14 cellular contexts compared by ENCODE assay signal in the genomic region with DNA sequence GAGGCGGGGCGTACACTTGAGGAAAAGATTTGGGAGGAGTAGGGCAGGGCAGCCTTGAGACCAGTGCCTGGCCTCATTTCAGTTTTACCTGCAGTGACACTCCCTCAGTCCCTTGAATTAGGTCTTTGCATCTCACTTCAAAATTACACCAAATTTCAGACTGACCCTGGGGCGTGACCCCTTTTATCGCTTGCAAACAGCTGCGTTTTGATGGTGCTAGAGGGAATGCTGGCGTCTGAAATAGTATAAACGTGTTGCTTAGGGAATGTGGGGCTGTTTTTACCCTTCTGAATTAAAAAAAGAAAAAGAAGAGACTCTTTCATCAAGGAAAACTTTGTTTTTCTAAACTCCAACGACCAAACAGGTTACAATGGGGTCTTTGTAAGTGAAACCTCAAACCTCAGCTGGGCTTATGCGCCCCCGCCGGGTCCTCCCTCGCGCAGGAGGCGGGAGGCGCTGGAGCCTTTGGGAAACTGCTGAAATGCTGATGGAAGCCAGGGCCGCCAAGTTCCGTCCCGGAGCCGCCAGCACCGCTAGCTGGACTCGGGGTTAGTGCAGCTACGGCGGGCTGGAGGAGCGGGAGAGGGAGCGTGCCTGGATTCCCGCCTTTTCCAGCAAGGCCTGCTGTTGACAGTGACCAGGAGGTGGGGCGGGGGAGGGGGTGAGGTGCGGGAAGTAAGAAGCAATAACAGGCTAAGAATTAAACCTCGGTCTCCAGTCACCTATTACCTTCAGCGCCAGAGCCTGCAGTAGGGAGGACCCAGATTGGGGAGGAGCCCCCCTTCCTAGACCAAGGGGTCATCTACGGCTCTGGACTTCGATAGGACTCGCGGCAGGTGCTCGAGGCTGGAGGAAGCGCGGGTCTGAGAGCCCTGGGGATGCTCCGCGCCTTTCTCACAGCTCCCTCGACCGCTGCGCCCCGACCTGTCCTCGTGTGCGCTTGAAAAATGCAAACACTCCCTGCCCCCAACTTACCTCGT. TPM values are rescaled to one million over a fixed set of nuclear protein-coding genes. Genes with fewer than 3 reads are reported as not detected.
A peak's percentile ranks its signal among the peaks of the same experiment; 100 is the strongest.
DNase-seq lines count a peak whose midpoint lies in the region; ATAC-seq and TF ChIP-seq lines count a peak whose summit lies in the region.
"Had no signal": no experiment of that assay in that cellular context is flagged by ENCODE, and none has a peak within 500 bp of the region (broad histone marks: within the 10 kb centered on the region; RNA-seq: fewer than 3 reads in every experiment).

No MANE protein-coding gene starts in this region.

- DNase-seq in DMS 273 (lab: John Stamatoyannopoulos, UW; ENCODE audit: unreplicated experiment) (peak; percentile 30), DMS 273 treated with DMSO at 0.1 percent for 48 hours (lab: John Stamatoyannopoulos, UW) (no peak), cardiac muscle cell (ENCODE audit: low read depth in 1 of 2, low spot score in 1 of 2) (peak; percentile 15 to 68), mesothelial cell of epicardium (ENCODE audit: low spot score in 2 of 2, unreplicated experiment in 2 of 2) (no peak), thoracic aorta (ENCODE audit: low spot score) (no peak), inferior parietal cortex (ENCODE audit: extremely low spot score) (no peak), EL (no peak)
- no peak for DNase-seq in activated naive CD4-positive, alpha-beta T cell treated with Interleukin-2 at 50 U/mL for 16 hours
- DNase-seq: activated naive CD4-positive, alpha-beta T cell treated with anti-CD3 and anti-CD28 coated beads, Interleukin-2, amount 10 ng/mL, durations not matched to agents 7 days and 5 days; Calu3; colonic mucosa; NCI-H1092 treated with DMSO at 0.1 percent for 48 hours; NCI-H526 treated with DMSO at 0.1 percent for 48 hours had no signal

- H3K4me3 ChIP-seq in cardiac muscle cell = peak overlapping the region; percentile 19
- peak overlapping the region; percentile 12 for H3K4me3 ChIP-seq in thoracic aorta
- H3K4me3 ChIP-seq: colonic mucosa had no signal

- H3K36me3 ChIP-seq in cardiac muscle cell (no peaks in the 10 kb centered on the region), thoracic aorta (no peaks in the 10 kb centered on the region)
- H3K36me3 ChIP-seq: colonic mucosa had no signal

- H3K27ac ChIP-seq in cardiac muscle cell (no peak overlapping the region), thoracic aorta (no peak overlapping the region)
- H3K27ac ChIP-seq: 22Rv1, colonic mucosa had no signal

- H3K4me1 ChIP-seq in cardiac muscle cell (ENCODE audit: low read depth) = no peaks in the 10 kb centered on the region
- H3K4me1 ChIP-seq in thoracic aorta (ENCODE audit: control insufficient read depth in 1 of 2, low read depth in 2 of 2) = peaks cover 0 to 6% of the 10 kb centered on the region in 2 donors

- peaks cover 15% of the 10 kb centered on the region for H3K27me3 Mint-ChIP-seq in mesothelial cell of epicardium (ENCODE audit: low read depth)

- H3K36me3 Mint-ChIP-seq in mesothelial cell of epicardium = no peaks in the 10 kb centered on the region
- H3K36me3 Mint-ChIP-seq: activated naive CD4-positive, alpha-beta T cell treated with anti-CD3 and anti-CD28 coated beads, Interleukin-2, amount 10 ng/mL, durations not matched to agents 7 days and 5 days had no signal

- no peaks in the 10 kb centered on the region for H3K9me3 Mint-ChIP-seq in mesothelial cell of epicardium
- H3K9me3 Mint-ChIP-seq: activated naive CD4-positive, alpha-beta T cell treated with anti-CD3 and anti-CD28 coated beads, Interleukin-2, amount 10 ng/mL, durations not matched to agents 7 days and 5 days had no signal

- H3K27me3 ChIP-seq in cardiac muscle cell = peaks cover 58% of the 10 kb centered on the region
- no peaks in the 10 kb centered on the region for H3K27me3 ChIP-seq in thoracic aorta (replicated peaks; ENCODE audit: insufficient read depth)

- H3K27ac Mint-ChIP-seq in mesothelial cell of epicardium = no peak overlapping the region
- H3K27ac Mint-ChIP-seq: activated naive CD4-positive, alpha-beta T cell treated with anti-CD3 and anti-CD28 coated beads, Interleukin-2, amount 10 ng/mL, durations not matched to agents 7 days and 5 days had no signal

- TF ChIP-seq CTCF in cardiac muscle cell (IDR thresholded peaks at IDR 0.05; ENCODE audit: low read depth, low read length) = no peak
- TF ChIP-seq CTCF in mesothelial cell of epicardium (IDR thresholded peaks at IDR 0.05; ENCODE audit: unreplicated experiment) = no peak
- no peak for TF ChIP-seq CTCF in thoracic aorta (IDR thresholded peaks at IDR 0.05)

- H3K9me3 ChIP-seq in cardiac muscle cell (ENCODE audit: low read depth) = no peaks in the 10 kb centered on the region
- H3K9me3 ChIP-seq in thoracic aorta = no peaks in the 10 kb centered on the region
- H3K9me3 ChIP-seq: colonic mucosa had no signal

- peaks cover 24% of the 10 kb centered on the region for H3K4me1 Mint-ChIP-seq in mesothelial cell of epicardium
- H3K4me1 Mint-ChIP-seq: activated naive CD4-positive, alpha-beta T cell treated with anti-CD3 and anti-CD28 coated beads, Interleukin-2, amount 10 ng/mL, durations not matched to agents 7 days and 5 days had no signal

- peak overlapping the region; percentile 60 for H3K4me3 Mint-ChIP-seq in mesothelial cell of epicardium
- H3K4me3 Mint-ChIP-seq: activated naive CD4-positive, alpha-beta T cell treated with anti-CD3 and anti-CD28 coated beads, Interleukin-2, amount 10 ng/mL, durations not matched to agents 7 days and 5 days had no signal

- no peak for ATAC-seq in thoracic aorta (ENCODE audit: insufficient number of reproducible peaks, low FRiP score, low read depth)

RNA-seq across cellular contexts. Expression of gene COL9A1, which starts 20.7 kb away (rescaled TPM):
- total RNA-seq in cardiac muscle cell = 7.6 and 22.1 TPM in 2 replicates
- polyA plus RNA-seq in cardiac muscle cell = 11.2 and 20.6 TPM in 2 replicates
- 8.1 to 9.1 TPM (median 8.7 TPM) in 3 replicates for total RNA-seq in mesothelial cell of epicardium
- not detected for total RNA-seq in thoracic aorta
- total RNA-seq: Calu3 had no signal

Comparison
In these comparisons a context has a peak if more than half of its experiments do, and no peak if none do; other contexts are left out.
1. DNase-seq: peak in DMS 273 (single experiment) and cardiac muscle cell (2 of 2); none in DMS 273 treated with DMSO at 0.1 percent for 48 hours (single experiment), mesothelial cell of epicardium (0 of 2), thoracic aorta (single experiment), activated naive CD4-positive, alpha-beta T cell treated with Interleukin-2 at 50 U/mL for 16 hours (single experiment), inferior parietal cortex (single experiment) and EL (single experiment).